ENCODE assay signal across 18 cellular contexts in genomic region chr11:116275634-116276033, GRCh38.
A peak's percentile ranks its signal among the peaks of the same experiment; 100 is the strongest.
DNase-seq lines count a peak whose midpoint lies in the region; ATAC-seq and TF ChIP-seq lines count a peak whose summit lies in the region.
"Had no signal": no experiment of that assay in that cellular context is flagged by ENCODE, and none has a peak within 500 bp of the region (broad histone marks: within the 10 kb centered on the region; RNA-seq: fewer than 3 reads in every experiment).

No MANE protein-coding gene starts in this region.

- 0 out of 3 replicates have a peak, but pooled peaks cover 2% of the 10 kb centered on the region for H3K4me1 Mint-ChIP-seq in GM23338
- H3K4me1 Mint-ChIP-seq in WTC11: 0 out of 2 replicates have a peak, but pooled peaks cover 2% of the 10 kb centered on the region
- H3K4me1 Mint-ChIP-seq in stimulated activated effector memory CD8-positive, alpha-beta T cell treated with anti-CD3 and anti-CD28 coated beads, Interleukin-12 subunit alpha, Interleukin-12 subunit beta, amount 100 ng/mL, for 72 hours: no peaks in the 10 kb centered on the region
- no peaks in the 10 kb centered on the region for H3K4me1 Mint-ChIP-seq in T-helper 2 cell treated with Interferon-gamma antibody and Interleukin-4, amounts not matched to agents 5 μg/mL and 100 μg/mL, for 36 hours (ENCODE audit: low read depth)

- H3K9me3 Mint-ChIP-seq in GM23338: no peaks in the 10 kb centered on the region; the same call in 2 of the 3 replicates
- H3K9me3 Mint-ChIP-seq in WTC11: no peaks in the 10 kb centered on the region
- H3K9me3 Mint-ChIP-seq in stimulated activated effector memory CD8-positive, alpha-beta T cell treated with anti-CD3 and anti-CD28 coated beads, Interleukin-12 subunit alpha, Interleukin-12 subunit beta, amount 100 ng/mL, for 72 hours: no peaks in the 10 kb centered on the region
- H3K9me3 Mint-ChIP-seq in T-helper 2 cell treated with Interferon-gamma antibody and Interleukin-4, amounts not matched to agents 5 μg/mL and 100 μg/mL, for 36 hours: no peaks in the 10 kb centered on the region

- H4K5ac ChIP-seq in mesendoderm (ENCODE audit: low read length): no peak overlapping the region

- no CpG with 5 or more reads among the region's 5 CpGs for WGBS in mesendoderm (ENCODE audit: extremely low coverage, insufficient coverage, low lambda C conversion rate)

- H3K27ac ChIP-seq in GM23338 (ENCODE audit: low read depth) (no peak overlapping the region), mesendoderm (ENCODE audit: low read depth, low read length) (no peak overlapping the region)
- H3K27ac ChIP-seq: BLaER1 had no signal

- H3K9me2 ChIP-seq in GM23338 (ENCODE audit: insufficient read depth): no peaks in the 10 kb centered on the region

- DNase-seq in AG08396 (ENCODE audit: low spot score): peak; percentile 53
- DNase-seq in GM23338 (ENCODE audit: low spot score): no peak
- DNase-seq in WTC11 (ENCODE audit: low spot score): no peak
- peak; percentile 60 for DNase-seq in mesendoderm
- no peak for DNase-seq in stimulated activated effector memory CD8-positive, alpha-beta T cell treated with anti-CD3 and anti-CD28 coated beads, Interleukin-12 subunit alpha, Interleukin-12 subunit beta, amount 100 ng/mL, for 72 hours (ENCODE audit: low spot score in 2 of 2)
- DNase-seq in T-helper 2 cell treated with Interferon-gamma antibody and Interleukin-4, amounts not matched to agents 5 μg/mL and 100 μg/mL, for 36 hours (ENCODE audit: low spot score): no peak
- DNase-seq in C1 segment of cervical spinal cord (lab: John Stamatoyannopoulos, UW): no peak
- DNase-seq: activated CD4-positive, alpha-beta T cell treated with anti-CD3 and anti-CD28 coated beads for 48 hours; activated T-cell treated with anti-CD3 and anti-CD28 coated beads, Interleukin-2, amount 50 U/mL, for 48 hours; dermis blood vessel endothelial cell; DMS79 treated with DMSO at 0.1 percent for 48 hours; NCI-H1694; NCI-H524 treated with DMSO at 0.1 percent for 48 hours; occipital lobe; RPMI8226 had no signal

- no peaks in the 10 kb centered on the region for H3F3A ChIP-seq in GM23338 (replicated peaks; ENCODE audit: low read depth)

- H3K4me3 ChIP-seq in GM23338 (no peak overlapping the region), mesendoderm (ENCODE audit: low read length) (no peak overlapping the region)
- H3K4me3 ChIP-seq: BLaER1 had no signal

- no peak overlapping the region for H3K27ac Mint-ChIP-seq in GM23338
- H3K27ac Mint-ChIP-seq in WTC11: no peak overlapping the region
- no peak overlapping the region for H3K27ac Mint-ChIP-seq in stimulated activated effector memory CD8-positive, alpha-beta T cell treated with anti-CD3 and anti-CD28 coated beads, Interleukin-12 subunit alpha, Interleukin-12 subunit beta, amount 100 ng/mL, for 72 hours
- no peak overlapping the region for H3K27ac Mint-ChIP-seq in T-helper 2 cell treated with Interferon-gamma antibody and Interleukin-4, amounts not matched to agents 5 μg/mL and 100 μg/mL, for 36 hours
- H3K27ac Mint-ChIP-seq: IgD-negative memory B cell had no signal

- H3K9ac ChIP-seq in mesendoderm (ENCODE audit: low read length): no peak overlapping the region
- H3K9ac ChIP-seq: BLaER1 had no signal

- H2AFZ ChIP-seq in GM23338: peak overlapping the region; percentile 99; the same call in 1 of the 2 replicates

- no peak overlapping the region for H3K23ac ChIP-seq in mesendoderm (ENCODE audit: low read length)

- H3K4me1 ChIP-seq in GM23338 (ENCODE audit: insufficient read depth) (no peaks in the 10 kb centered on the region), mesendoderm (ENCODE audit: control insufficient read depth, low read depth, low read length) (peaks cover 2% of the 10 kb centered on the region)
- H3K4me1 ChIP-seq: BLaER1 had no signal

- H2AK5ac ChIP-seq in mesendoderm (ENCODE audit: low read length): no peak overlapping the region

- no peak for ATAC-seq in GM23338
- ATAC-seq in WTC11: no peak
- ATAC-seq in stimulated activated effector memory CD8-positive, alpha-beta T cell treated with anti-CD3 and anti-CD28 coated beads, Interleukin-12 subunit alpha, Interleukin-12 subunit beta, amount 100 ng/mL, for 72 hours: no peak
- ATAC-seq in GM21528 (IDR thresholded peaks at IDR 0.05; ENCODE audit: low FRiP score, unreplicated experiment): no peak

- CTCF ChIA-PET in WTC11 (lab: Charles Lee): no interaction called here

- H2BK5ac ChIP-seq in mesendoderm (ENCODE audit: low read length): no peak overlapping the region

- no peaks in the 10 kb centered on the region for H3K36me3 Mint-ChIP-seq in GM23338 (ENCODE audit: low read depth)
- no peaks in the 10 kb centered on the region for H3K36me3 Mint-ChIP-seq in WTC11
- no peaks in the 10 kb centered on the region for H3K36me3 Mint-ChIP-seq in stimulated activated effector memory CD8-positive, alpha-beta T cell treated with anti-CD3 and anti-CD28 coated beads, Interleukin-12 subunit alpha, Interleukin-12 subunit beta, amount 100 ng/mL, for 72 hours
- no peaks in the 10 kb centered on the region for H3K36me3 Mint-ChIP-seq in T-helper 2 cell treated with Interferon-gamma antibody and Interleukin-4, amounts not matched to agents 5 μg/mL and 100 μg/mL, for 36 hours (ENCODE audit: low read depth)
- H3K36me3 Mint-ChIP-seq: IgD-negative memory B cell had no signal

- H3K4me3 Mint-ChIP-seq in GM23338: no peak overlapping the region
- H3K4me3 Mint-ChIP-seq in WTC11: peak overlapping the region; percentile 27
- no peak overlapping the region for H3K4me3 Mint-ChIP-seq in stimulated activated effector memory CD8-positive, alpha-beta T cell treated with anti-CD3 and anti-CD28 coated beads, Interleukin-12 subunit alpha, Interleukin-12 subunit beta, amount 100 ng/mL, for 72 hours
- no peak overlapping the region for H3K4me3 Mint-ChIP-seq in T-helper 2 cell treated with Interferon-gamma antibody and Interleukin-4, amounts not matched to agents 5 μg/mL and 100 μg/mL, for 36 hours

- H3K36me3 ChIP-seq in GM23338 (ENCODE audit: insufficient read depth) (no peaks in the 10 kb centered on the region), mesendoderm (ENCODE audit: control insufficient read depth, insufficient read depth, low read length) (no peaks in the 10 kb centered on the region)
- H3K36me3 ChIP-seq: BLaER1 had no signal

- H3K79me1 ChIP-seq in mesendoderm (ENCODE audit: low read length): no peaks in the 10 kb centered on the region

- H4K8ac ChIP-seq in mesendoderm (ENCODE audit: low read depth, low read length): no peak overlapping the region

- no peaks in the 10 kb centered on the region for H3K79me2 ChIP-seq in GM23338 (replicated peaks; ENCODE audit: insufficient read depth)
- no peaks in the 10 kb centered on the region for H3K79me2 ChIP-seq in mesendoderm (ENCODE audit: control insufficient read depth, insufficient read depth, low read length)

- POLR2A ChIA-PET in WTC11 (lab: Charles Lee): no interaction called here

- no peaks in the 10 kb centered on the region for H4K20me1 ChIP-seq in GM23338 (replicated peaks; ENCODE audit: insufficient read depth)
- H4K20me1 ChIP-seq: BLaER1 had no signal

- H3K27me3 Mint-ChIP-seq in GM23338 (ENCODE audit: insufficient read depth, low read depth, poor library complexity): peaks cover 5% of the 10 kb centered on the region
- H3K27me3 Mint-ChIP-seq in WTC11 (ENCODE audit: low read depth): no peaks in the 10 kb centered on the region
- no peaks in the 10 kb centered on the region for H3K27me3 Mint-ChIP-seq in T-helper 2 cell treated with Interferon-gamma antibody and Interleukin-4, amounts not matched to agents 5 μg/mL and 100 μg/mL, for 36 hours (ENCODE audit: low read depth)

- H3K4me2 ChIP-seq in GM23338 (no peak overlapping the region), mesendoderm (ENCODE audit: low read length) (no peak overlapping the region)
- H3K4me2 ChIP-seq: BLaER1 had no signal

- H2BK15ac ChIP-seq in mesendoderm (replicated peaks; ENCODE audit: low read depth): no peak overlapping the region

- no peak overlapping the region for H3K18ac ChIP-seq in mesendoderm (ENCODE audit: low read length)

- H3K4ac ChIP-seq in mesendoderm (ENCODE audit: low read depth, low read length): no peak overlapping the region

- no peak overlapping the region for H2BK120ac ChIP-seq in mesendoderm (ENCODE audit: low read depth, low read length)

- H3K27me3 ChIP-seq in GM23338 (ENCODE audit: insufficient read depth) (no peaks in the 10 kb centered on the region), mesendoderm (ENCODE audit: insufficient read depth, low read length, poor library complexity) (no peaks in the 10 kb centered on the region)
- H3K27me3 ChIP-seq: BLaER1 had no signal

- H3K56ac ChIP-seq in mesendoderm (ENCODE audit: low read length): no peak overlapping the region

- TF ChIP-seq CTCF in GM23338 (conservative IDR thresholded peaks at IDR 0.05; ENCODE audit: low read depth in 2 of 2): no peak
- TF ChIP-seq CTCF in WTC11 (IDR thresholded peaks at IDR 0.05): no peak

TF ChIP-seq in WTC11, 78 proteins besides CTCF, POLR2A, EP300 and RAD21 (continues in another document):
- no peak for TF ChIP-seq ZBTB21 (CRISPR knock-in tag; IDR thresholded peaks at IDR 0.05; ENCODE audit: borderline replicate concordance)
- no peak for TF ChIP-seq ATF6 (CRISPR knock-in tag; IDR thresholded peaks at IDR 0.05)
- TF ChIP-seq ZNF263 (CRISPR knock-in tag; IDR thresholded peaks at IDR 0.05; ENCODE audit: low read depth): no peak
- no peak for TF ChIP-seq KAT7 (CRISPR knock-in tag; IDR thresholded peaks at IDR 0.05; ENCODE audit: borderline replicate concordance)
- no peak for TF ChIP-seq ZNF138 (CRISPR knock-in tag; conservative IDR thresholded peaks at IDR 0.05)

Comparison
In these comparisons a context has a peak if more than half of its experiments do, and no peak if none do; other contexts are left out.
1. DNase-seq: peak in AG08396 (single experiment) and mesendoderm (single experiment); none in GM23338 (single experiment), WTC11 (single experiment), stimulated activated effector memory CD8-positive, alpha-beta T cell treated with anti-CD3 and anti-CD28 coated beads, Interleukin-12 subunit alpha, Interleukin-12 subunit beta, amount 100 ng/mL, for 72 hours (0 of 2), T-helper 2 cell treated with Interferon-gamma antibody and Interleukin-4, amounts not matched to agents 5 μg/mL and 100 μg/mL, for 36 hours (single experiment) and C1 segment of cervical spinal cord (0 of 14).